In genomic region chr16:1262210-1262845, GRCh38 we compare ENCODE assay signal across 2 cellular contexts.
TF ChIP-seq lines count a peak whose summit lies in the region.

No MANE protein-coding gene starts in this region.

TF ChIP-seq in GM23338, 12 proteins besides CTCF, POLR2A, EP300 and RAD21:
- no peak for TF ChIP-seq NANOG (IDR thresholded peaks at IDR 0.05; ENCODE audit: borderline replicate concordance)
- no peak for TF ChIP-seq REST (IDR thresholded peaks at IDR 0.05; ENCODE audit: unreplicated experiment)
- TF ChIP-seq ZNF114 (CRISPR knock-in tag; IDR thresholded peaks at IDR 0.05) = no peak
- no peak for TF ChIP-seq EZH2 (IDR thresholded peaks at IDR 0.05; ENCODE audit: low read depth, unreplicated experiment)

TF ChIP-seq in IMR-90, 13 proteins besides CTCF, POLR2A, EP300 and RAD21:
- TF ChIP-seq BHLHE40 (IDR thresholded peaks at IDR 0.05; ENCODE audit: low read depth, low read length) (no peak), USF2 (IDR thresholded peaks at IDR 0.05; ENCODE audit: low read depth, low read length) (no peak), NFE2L2 (IDR thresholded peaks at IDR 0.05; ENCODE audit: low read depth, low read length) (no peak), MXI1 (IDR thresholded peaks at IDR 0.05; ENCODE audit: borderline replicate concordance, low read depth, low read length) (no peak), CHD1 (IDR thresholded peaks at IDR 0.05; ENCODE audit: low read depth, low read length) (no peak), RCOR1 (IDR thresholded peaks at IDR 0.05; ENCODE audit: insufficient replicate concordance, low read length) (no peak), RFX5 (IDR thresholded peaks at IDR 0.05; ENCODE audit: low read depth, low read length) (no peak), MAZ (IDR thresholded peaks at IDR 0.05; ENCODE audit: borderline replicate concordance, low read depth, low read length) (no peak), CEBPB (IDR thresholded peaks at IDR 0.05; ENCODE audit: low read depth, low read length) (no peak), MAFK (IDR thresholded peaks at IDR 0.05; ENCODE audit: low read depth, low read length) (no peak)
